In genomic region chr3:35965908-35966307, GRCh38 we compare ENCODE assay signal across 8 cellular contexts.
DNase-seq lines count a peak whose midpoint lies in the region; ATAC-seq and TF ChIP-seq lines count a peak whose summit lies in the region.

No MANE protein-coding gene starts in this region.

- no peaks in the 10 kb centered on the region for H3K36me3 ChIP-seq in breast epithelium

- ATAC-seq in natural killer cell treated with Interleukin-12 subunit alpha and Interleukin-12 subunit beta and Interleukin-15 and Interleukin-18, amount 100 ng/mL, for 72 hours = no peak
- ATAC-seq in HG02852 (IDR thresholded peaks at IDR 0.05; ENCODE audit: unreplicated experiment) = no peak

- H3K4me3 Mint-ChIP-seq in natural killer cell treated with Interleukin-12 subunit alpha and Interleukin-12 subunit beta and Interleukin-15 and Interleukin-18, amount 100 ng/mL, for 72 hours = no peak overlapping the region

- H3K27ac ChIP-seq in breast epithelium = no peak overlapping the region

- intact Hi-C loops in breast epithelium (cut with DNase I; ENCODE audit: low total_unique reads) = no loop called here

- POLR2A ChIA-PET in AG04449 (lab: Yijun Ruan, JAX) = no interaction called here

- H3K27ac Mint-ChIP-seq in natural killer cell treated with Interleukin-12 subunit alpha and Interleukin-12 subunit beta and Interleukin-15 and Interleukin-18, amount 100 ng/mL, for 72 hours = no peak overlapping the region

- TF ChIP-seq CTCF in AG04449 (IDR thresholded peaks at IDR 0.05; ENCODE audit: insufficient read depth, low read length, missing control alignments) (peak; percentile 37), GM12874 (IDR thresholded peaks at IDR 0.05; ENCODE audit: insufficient read depth, low read depth, low read length) (peak; percentile 43; the same call in 1 of the 2 replicates), breast epithelium (IDR thresholded peaks at IDR 0.05) (peak in 2 of 3 donors; percentile 44 to 47)

- no peaks in the 10 kb centered on the region for H3K4me1 ChIP-seq in breast epithelium

- H3K4me3 ChIP-seq in AG04449 (ENCODE audit: low read depth, low read length) (no peak overlapping the region), breast epithelium (no peak overlapping the region)

- no peaks in the 10 kb centered on the region for H3K27me3 Mint-ChIP-seq in natural killer cell treated with Interleukin-12 subunit alpha and Interleukin-12 subunit beta and Interleukin-15 and Interleukin-18, amount 100 ng/mL, for 72 hours

- no peaks in the 10 kb centered on the region for H3K36me3 Mint-ChIP-seq in natural killer cell treated with Interleukin-12 subunit alpha and Interleukin-12 subunit beta and Interleukin-15 and Interleukin-18, amount 100 ng/mL, for 72 hours

- CTCF ChIA-PET in AG04449 (lab: Yijun Ruan, JAX) = interaction anchor here (0.7 to 3.8 kb wide), 17 partner anchors 12 to 992 kb away, joined by 3 to 32 read pairs (median 4); no protein-coding TSS in a partner anchor

- no peaks in the 10 kb centered on the region for H3K4me1 Mint-ChIP-seq in natural killer cell treated with Interleukin-12 subunit alpha and Interleukin-12 subunit beta and Interleukin-15 and Interleukin-18, amount 100 ng/mL, for 72 hours (ENCODE audit: low read depth in 2 of 2)

- TF ChIP-seq POLR2A in breast epithelium (IDR thresholded peaks at IDR 0.05) = no peak

- H3K27me3 ChIP-seq in breast epithelium = no peaks in the 10 kb centered on the region

- no peaks in the 10 kb centered on the region for H3K9me3 Mint-ChIP-seq in natural killer cell treated with Interleukin-12 subunit alpha and Interleukin-12 subunit beta and Interleukin-15 and Interleukin-18, amount 100 ng/mL, for 72 hours

- H3K9me3 ChIP-seq in breast epithelium = no peaks in the 10 kb centered on the region

- DNase-seq in AG04449 (ENCODE audit: low read depth, low spot score) (no peak), NCI-H2196 (lab: John Stamatoyannopoulos, UW; ENCODE audit: unreplicated experiment) (peak; percentile 24), breast epithelium (ENCODE audit: low spot score in 2 of 2) (no peak), midbrain (lab: John Stamatoyannopoulos, UW) (peak; percentile 52), GF-D8 (lab: John Stamatoyannopoulos, UW) (no peak)
- no peak for DNase-seq in natural killer cell treated with Interleukin-12 subunit alpha and Interleukin-12 subunit beta and Interleukin-15 and Interleukin-18, amount 100 ng/mL, for 72 hours (ENCODE audit: low spot score)

Comparison
In these comparisons a context has a peak if more than half of its experiments do, and no peak if none do; other contexts are left out.
1. DNase-seq: peak in NCI-H2196 (single experiment) and midbrain (single experiment); none in AG04449 (single experiment), breast epithelium (0 of 2), natural killer cell treated with Interleukin-12 subunit alpha and Interleukin-12 subunit beta and Interleukin-15 and Interleukin-18, amount 100 ng/mL, for 72 hours (single experiment) and GF-D8 (single experiment).
2. Peak in every context shown above with its lines, with median percentiles within 50 percentile points of each other: CTCF ChIP-seq.